ENCODE assay signal across 8 cellular contexts in the genomic region with DNA sequence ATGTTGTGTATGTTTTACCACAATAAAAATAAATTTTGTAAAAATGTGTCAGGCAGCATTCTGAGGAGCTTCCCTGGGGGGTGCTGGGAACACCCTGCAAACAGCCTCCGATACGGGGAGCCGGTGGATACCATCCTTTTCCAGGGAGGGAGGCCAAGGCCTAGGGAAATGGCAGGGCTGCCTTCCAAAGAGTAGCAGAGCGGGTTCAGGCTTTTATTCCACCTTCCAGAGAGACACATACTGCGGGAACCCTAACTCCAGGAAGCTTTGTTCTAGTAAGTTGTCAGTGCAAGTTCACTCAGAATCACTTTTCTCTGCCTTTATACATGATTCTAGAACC. TPM values are rescaled to one million over a fixed set of nuclear protein-coding genes. Genes with fewer than 3 reads are reported as not detected.
DNase-seq lines count a peak whose midpoint lies in the region; ATAC-seq lines count a peak whose summit lies in the region.

No MANE protein-coding gene starts in this region.

- ATAC-seq in GM18870 (IDR thresholded peaks at IDR 0.05; ENCODE audit: unreplicated experiment) (no peak), GM21529 (IDR thresholded peaks at IDR 0.05; ENCODE audit: unreplicated experiment) (no peak)

- peak overlapping the region; percentile 90 for H3K9ac ChIP-seq in adipocyte (ENCODE audit: low read length)
- H3K9ac ChIP-seq in skeletal muscle tissue (ENCODE audit: low read depth in 1 of 3, low read length in 3 of 3) = peak overlapping the region; percentile 95 to 98 (median 97)

- peak overlapping the region; percentile 86 for H3K4me3 ChIP-seq in MG63
- peak overlapping the region; percentile 92 for H3K4me3 ChIP-seq in adipocyte (ENCODE audit: low read length)
- H3K4me3 ChIP-seq in iPS-11a (ENCODE audit: low read depth, low read length) = peak overlapping the region; percentile 58
- H3K4me3 ChIP-seq in skeletal muscle tissue (ENCODE audit: low read length in 3 of 3) = peak overlapping the region; percentile 80 to 87 (median 82)

- DNase-seq in NCI-H1436 (lab: John Stamatoyannopoulos, UW) = peak; percentile 12
- no peak for DNase-seq in NCI-H1436 treated with DMSO at 0.1 percent for 48 hours (lab: John Stamatoyannopoulos, UW)
- DNase-seq in MG63 = peak; percentile 52
- peak; percentile 54 for DNase-seq in adipocyte (ENCODE audit: low read depth)

- peak overlapping the region; percentile 97 for H3K27ac ChIP-seq in skeletal muscle tissue (ENCODE audit: low read depth, low read length)

- H3K4me1 ChIP-seq in adipocyte (ENCODE audit: control insufficient read depth, insufficient read depth, low read length) (peaks cover 21% of the 10 kb centered on the region), skeletal muscle tissue (ENCODE audit: control insufficient read depth in 3 of 3, insufficient read depth in 3 of 3, low read length in 3 of 3) (peaks cover 3 to 11% (median 11%) of the 10 kb centered on the region in 3 donors)

- H3K36me3 ChIP-seq in MG63 = peaks cover 3% of the 10 kb centered on the region; the same call in 1 of the 2 replicates
- H3K36me3 ChIP-seq in adipocyte (ENCODE audit: control insufficient read depth, insufficient read depth, low read length, severe bottlenecking) = no peaks in the 10 kb centered on the region
- H3K36me3 ChIP-seq in skeletal muscle tissue (ENCODE audit: control insufficient read depth in 3 of 3, insufficient read depth in 3 of 3, low read length in 3 of 3) = no peaks in the 10 kb centered on the region

- H3K9me3 ChIP-seq in MG63 (no peaks in the 10 kb centered on the region), adipocyte (ENCODE audit: control insufficient read depth, low read length) (no peaks in the 10 kb centered on the region), skeletal muscle tissue (ENCODE audit: control insufficient read depth in 3 of 3, low read length in 3 of 3) (no peaks in the 10 kb centered on the region)

- H3K27me3 ChIP-seq in MG63 (no peaks in the 10 kb centered on the region), adipocyte (replicated peaks; ENCODE audit: control insufficient read depth, insufficient read depth, low read length) (no peaks in the 10 kb centered on the region), skeletal muscle tissue (ENCODE audit: control insufficient read depth in 3 of 3, insufficient read depth in 3 of 3, low read length in 3 of 3) (no peaks in the 10 kb centered on the region)

RNA-seq across cellular contexts. Expression of a gene that starts 0.9 kb away (rescaled TPM):
- 9.8 and 22.3 TPM in 2 replicates for total RNA-seq in MG63 (2014; rRNA removed; shearing (Covaris generic); ENCODE audit: low replicate concordance)
- 34.4 TPM for total RNA-seq in skeletal muscle tissue
